24 cellular contexts compared by ENCODE assay signal in the genomic region with DNA sequence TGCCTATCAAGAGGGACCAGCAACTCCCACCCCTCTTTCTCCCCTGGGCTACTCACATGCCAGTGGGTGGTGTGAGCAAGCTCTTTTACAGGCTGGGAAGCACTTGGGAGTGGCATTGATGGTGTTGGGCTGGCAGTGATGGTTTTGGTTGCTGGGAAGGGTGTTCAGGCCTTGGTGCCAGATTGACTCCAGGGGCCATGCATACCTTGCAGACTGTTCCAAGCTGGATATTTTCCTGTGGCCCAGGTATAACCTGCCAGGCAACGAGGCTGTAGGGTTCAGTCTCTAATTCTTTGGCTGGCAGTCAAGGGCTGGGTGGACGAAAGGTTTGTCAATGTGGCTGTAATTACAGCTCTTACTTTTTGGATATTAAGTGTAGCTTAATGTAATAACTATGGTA.
A peak's percentile ranks its signal among the peaks of the same experiment; 100 is the strongest.
DNase-seq lines count a peak whose midpoint lies in the region; ATAC-seq and TF ChIP-seq lines count a peak whose summit lies in the region.
"Had no signal": no experiment of that assay in that cellular context is flagged by ENCODE, and none has a peak within 500 bp of the region (broad histone marks: within the 10 kb centered on the region; RNA-seq: fewer than 3 reads in every experiment).

No MANE protein-coding gene starts in this region.

- POLR2A ChIA-PET in activated naive CD8-positive, alpha-beta T cell treated with anti-CD3 and anti-CD28 coated beads, Interleukin-2, amount 10 ng/mL, durations not matched to agents 7 days and 5 days (lab: Charles Lee), result no interaction called here

- H3K4me3 ChIP-seq in neuronal stem cell (ENCODE audit: low read length in 2 of 2), result no peak overlapping the region
- H3K4me3 ChIP-seq in upper lobe of right lung, result no peak overlapping the region
- H3K4me3 ChIP-seq: SJSA1, testis had no signal

- H2BK12ac ChIP-seq in neuronal stem cell (ENCODE audit: low read length), result no peak overlapping the region

- no CpG with 5 or more reads among the region's 2 CpGs for WGBS in neuronal stem cell (ENCODE audit: extremely low coverage in 2 of 2, insufficient read length in 2 of 2, insufficient replicate concordance in 1 of 2), 2 donors

- H2BK5ac ChIP-seq in neuronal stem cell (ENCODE audit: low read length), result no peak overlapping the region

- H3K27ac ChIP-seq in neuronal stem cell (replicated peaks; ENCODE audit: low read length) (no peak overlapping the region), upper lobe of right lung (no peak overlapping the region)
- H3K27ac ChIP-seq: brain microvascular endothelial cell, C4-2B, SJSA1, testis had no signal

- no peak overlapping the region for H3K23ac ChIP-seq in neuronal stem cell (ENCODE audit: low read depth, low read length, poor library complexity)

- peak overlapping the region; percentile 76 for H3K14ac ChIP-seq in neuronal stem cell (ENCODE audit: low read length)

- H3K18ac ChIP-seq in neuronal stem cell (ENCODE audit: low read length), result no peak overlapping the region

- H4K8ac ChIP-seq in neuronal stem cell (ENCODE audit: low read depth, low read length), result no peak overlapping the region

- no peak overlapping the region for H2AK5ac ChIP-seq in neuronal stem cell (ENCODE audit: low read depth, low read length)

- no peak overlapping the region for H2BK15ac ChIP-seq in neuronal stem cell (ENCODE audit: low read length)

- no peak overlapping the region for H3K4ac ChIP-seq in neuronal stem cell (ENCODE audit: low read length)

- H3K36me3 ChIP-seq in neuronal stem cell (replicated peaks in 1 of 2; ENCODE audit: control insufficient read depth in 2 of 2, insufficient read depth in 2 of 2, low read length in 2 of 2) (no peaks in the 10 kb centered on the region), upper lobe of right lung (no peaks in the 10 kb centered on the region)
- H3K36me3 ChIP-seq: brain microvascular endothelial cell, SJSA1 had no signal

- no peak overlapping the region for H3K4me2 ChIP-seq in neuronal stem cell (ENCODE audit: insufficient read depth, low read length, poor library complexity, severe bottlenecking)

- H3K9ac ChIP-seq in neuronal stem cell (ENCODE audit: low read depth, low read length, poor library complexity), result no peak overlapping the region

- H3K27me3 ChIP-seq in neuronal stem cell (ENCODE audit: control insufficient read depth in 3 of 3, insufficient read depth in 3 of 3, low read depth in 1 of 3, low read length in 3 of 3), result peaks cover 0 to 21% (median 0%) of the 10 kb centered on the region in 3 experiments
- no peaks in the 10 kb centered on the region for H3K27me3 ChIP-seq in upper lobe of right lung
- H3K27me3 ChIP-seq: brain microvascular endothelial cell, SJSA1, testis had no signal

- no peak overlapping the region for H2AFZ ChIP-seq in neuronal stem cell (ENCODE audit: low read length)

- no peaks in the 10 kb centered on the region for H3K9me3 Mint-ChIP-seq in activated naive CD8-positive, alpha-beta T cell treated with anti-CD3 and anti-CD28 coated beads, Interleukin-2, amount 10 ng/mL, durations not matched to agents 7 days and 5 days
- no peaks in the 10 kb centered on the region for H3K9me3 Mint-ChIP-seq in activated naive CD8-positive, alpha-beta T cell treated with anti-CD3 and anti-CD28 coated beads for 36 hours
- no peaks in the 10 kb centered on the region for H3K9me3 Mint-ChIP-seq in dendritic cell treated with granulocyte-macrophage colony-stimulating factor and Interleukin-4, amounts not matched to agents 40 ng/mL and 50 ng/mL, for 4 days
- H3K9me3 Mint-ChIP-seq in natural killer cell, result no peaks in the 10 kb centered on the region
- H3K9me3 Mint-ChIP-seq: stimulated activated naive B cell treated with anti-CD40 and anti-IgM and Interleukin-4, amounts not matched to agents 10 μg/mL and 1 μg/mL and 100 μg/mL, for 72 hours had no signal

- TF ChIP-seq CTCF in upper lobe of right lung (IDR thresholded peaks at IDR 0.05) (no peak), natural killer cell (IDR thresholded peaks at IDR 0.05) (no peak)

- intact Hi-C loops in dendritic cell treated with granulocyte-macrophage colony-stimulating factor and Interleukin-4, amounts not matched to agents 40 ng/mL and 50 ng/mL, for 4 days (cut with micrococcal nuclease), result no loop called here
- intact Hi-C loops in upper lobe of right lung (cut with DNase I) (no loop called here), natural killer cell (cut with micrococcal nuclease) (no loop called here)

- no peak overlapping the region for H4K91ac ChIP-seq in neuronal stem cell (ENCODE audit: low read depth, low read length, poor library complexity)

- no peaks in the 10 kb centered on the region for H3K79me1 ChIP-seq in neuronal stem cell (ENCODE audit: low read depth, low read length)

- H3K4me1 Mint-ChIP-seq in activated naive CD8-positive, alpha-beta T cell treated with anti-CD3 and anti-CD28 coated beads, Interleukin-2, amount 10 ng/mL, durations not matched to agents 7 days and 5 days, result peaks cover 4% of the 10 kb centered on the region
- H3K4me1 Mint-ChIP-seq in activated naive CD8-positive, alpha-beta T cell treated with anti-CD3 and anti-CD28 coated beads for 36 hours, result no peaks in the 10 kb centered on the region
- peaks cover 49% of the 10 kb centered on the region for H3K4me1 Mint-ChIP-seq in dendritic cell treated with granulocyte-macrophage colony-stimulating factor and Interleukin-4, amounts not matched to agents 40 ng/mL and 50 ng/mL, for 4 days (ENCODE audit: low read depth)
- H3K4me1 Mint-ChIP-seq in natural killer cell, result no peaks in the 10 kb centered on the region
- H3K4me1 Mint-ChIP-seq: T-helper 17 cell had no signal

- H2BK120ac ChIP-seq in neuronal stem cell (ENCODE audit: low read depth, low read length), result no peak overlapping the region

- no peak overlapping the region for H3K4me3 Mint-ChIP-seq in activated naive CD8-positive, alpha-beta T cell treated with anti-CD3 and anti-CD28 coated beads, Interleukin-2, amount 10 ng/mL, durations not matched to agents 7 days and 5 days
- H3K4me3 Mint-ChIP-seq in activated naive CD8-positive, alpha-beta T cell treated with anti-CD3 and anti-CD28 coated beads for 36 hours, result no peak overlapping the region
- H3K4me3 Mint-ChIP-seq in dendritic cell treated with granulocyte-macrophage colony-stimulating factor and Interleukin-4, amounts not matched to agents 40 ng/mL and 50 ng/mL, for 4 days, result no peak overlapping the region
- H3K4me3 Mint-ChIP-seq in natural killer cell, result no peak overlapping the region
- H3K4me3 Mint-ChIP-seq: stimulated activated naive B cell treated with anti-CD40 and anti-IgM and Interleukin-4, amounts not matched to agents 10 μg/mL and 1 μg/mL and 100 μg/mL, for 72 hours; T-helper 17 cell had no signal

- peak; percentile 14 for DNase-seq in activated naive CD8-positive, alpha-beta T cell treated with anti-CD3 and anti-CD28 coated beads, Interleukin-2, amount 10 ng/mL, durations not matched to agents 7 days and 5 days
- no peak for DNase-seq in activated naive CD8-positive, alpha-beta T cell treated with anti-CD3 and anti-CD28 coated beads for 36 hours
- DNase-seq in neuronal stem cell (ENCODE audit: low spot score) (no peak), upper lobe of right lung (peak; percentile 10), COLO829 (ENCODE audit: low spot score) (no peak), natural killer cell (no peak)
- DNase-seq: ACHN; activated gamma-delta T cell treated with Interleukin-2 at 50 U/mL for 16 hours; brain microvascular endothelial cell; EL; Kasumi-1; NCI-H1694; NCI-H510A treated with DMSO at 0.1 percent for 48 hours; NK-92 treated with Interleukin-12 subunit alpha and Interleukin-12 subunit beta, amount 100 ng/mL, for 24 hours; retina; stimulated activated CD4-positive, alpha-beta T cell treated with anti-CD3 and anti-CD28 coated beads, Interleukin-4, amount 100 ng/mL, for 1 hour; stimulated activated naive B cell treated with anti-CD40 and anti-IgM and Interleukin-4, amounts not matched to agents 10 μg/mL and 1 μg/mL and 100 μg/mL, for 72 hours; T-helper 17 cell; testis had no signal

- H3K27me3 Mint-ChIP-seq in activated naive CD8-positive, alpha-beta T cell treated with anti-CD3 and anti-CD28 coated beads, Interleukin-2, amount 10 ng/mL, durations not matched to agents 7 days and 5 days, result peaks cover 10% of the 10 kb centered on the region
- H3K27me3 Mint-ChIP-seq in activated naive CD8-positive, alpha-beta T cell treated with anti-CD3 and anti-CD28 coated beads for 36 hours, result peaks cover 3% of the 10 kb centered on the region
- peaks cover 3% of the 10 kb centered on the region for H3K27me3 Mint-ChIP-seq in dendritic cell treated with granulocyte-macrophage colony-stimulating factor and Interleukin-4, amounts not matched to agents 40 ng/mL and 50 ng/mL, for 4 days
- H3K27me3 Mint-ChIP-seq in natural killer cell (ENCODE audit: low read depth in 2 of 2), result peaks cover 3 to 7% of the 10 kb centered on the region in 2 donors

- no peak overlapping the region for H3K27ac Mint-ChIP-seq in activated naive CD8-positive, alpha-beta T cell treated with anti-CD3 and anti-CD28 coated beads, Interleukin-2, amount 10 ng/mL, durations not matched to agents 7 days and 5 days
- H3K27ac Mint-ChIP-seq in activated naive CD8-positive, alpha-beta T cell treated with anti-CD3 and anti-CD28 coated beads for 36 hours, result no peak overlapping the region
- H3K27ac Mint-ChIP-seq in dendritic cell treated with granulocyte-macrophage colony-stimulating factor and Interleukin-4, amounts not matched to agents 40 ng/mL and 50 ng/mL, for 4 days, result peak overlapping the region; percentile 65
- H3K27ac Mint-ChIP-seq in natural killer cell, result no peak overlapping the region
- H3K27ac Mint-ChIP-seq: stimulated activated naive B cell treated with anti-CD40 and anti-IgM and Interleukin-4, amounts not matched to agents 10 μg/mL and 1 μg/mL and 100 μg/mL, for 72 hours; T-helper 17 cell had no signal

- no peaks in the 10 kb centered on the region for H3K36me3 Mint-ChIP-seq in activated naive CD8-positive, alpha-beta T cell treated with anti-CD3 and anti-CD28 coated beads, Interleukin-2, amount 10 ng/mL, durations not matched to agents 7 days and 5 days
- no peaks in the 10 kb centered on the region for H3K36me3 Mint-ChIP-seq in activated naive CD8-positive, alpha-beta T cell treated with anti-CD3 and anti-CD28 coated beads for 36 hours
- no peaks in the 10 kb centered on the region for H3K36me3 Mint-ChIP-seq in dendritic cell treated with granulocyte-macrophage colony-stimulating factor and Interleukin-4, amounts not matched to agents 40 ng/mL and 50 ng/mL, for 4 days (ENCODE audit: low read depth)
- no peaks in the 10 kb centered on the region for H3K36me3 Mint-ChIP-seq in natural killer cell
- H3K36me3 Mint-ChIP-seq: stimulated activated naive B cell treated with anti-CD40 and anti-IgM and Interleukin-4, amounts not matched to agents 10 μg/mL and 1 μg/mL and 100 μg/mL, for 72 hours had no signal

- H3K9me3 ChIP-seq in neuronal stem cell (replicated peaks in 1 of 2; ENCODE audit: control insufficient read depth in 2 of 2, insufficient read depth in 1 of 2, low read depth in 1 of 2, low read length in 2 of 2), result no peaks in the 10 kb centered on the region
- H3K9me3 ChIP-seq in upper lobe of right lung, result no peaks in the 10 kb centered on the region
- H3K9me3 ChIP-seq: SJSA1, testis had no signal

- H3K4me1 ChIP-seq in neuronal stem cell (ENCODE audit: control insufficient read depth in 2 of 2, insufficient read depth in 1 of 2, low read depth in 1 of 2, low read length in 2 of 2) (peaks cover 0 to 6% of the 10 kb centered on the region in 2 donors), upper lobe of right lung (no peaks in the 10 kb centered on the region)
- H3K4me1 ChIP-seq: SJSA1, testis had no signal

- no peak for ATAC-seq in activated naive CD8-positive, alpha-beta T cell treated with anti-CD3 and anti-CD28 coated beads, Interleukin-2, amount 10 ng/mL, durations not matched to agents 7 days and 5 days (ENCODE audit: low read depth)
- ATAC-seq in upper lobe of right lung (no peak), GM18909 (IDR thresholded peaks at IDR 0.05; ENCODE audit: poor library complexity, unreplicated experiment) (no peak), natural killer cell (no peak)
- ATAC-seq: Panc1; stimulated activated naive B cell treated with anti-CD40 and anti-IgM and Interleukin-4, amounts not matched to agents 10 μg/mL and 1 μg/mL and 100 μg/mL, for 72 hours; T-helper 17 cell had no signal

Comparison
In these comparisons a context has a peak if more than half of its experiments do, and no peak if none do; other contexts are left out.
1. DNase-seq: peak in activated naive CD8-positive, alpha-beta T cell treated with anti-CD3 and anti-CD28 coated beads, Interleukin-2, amount 10 ng/mL, durations not matched to agents 7 days and 5 days (single experiment) and upper lobe of right lung (single experiment); none in activated naive CD8-positive, alpha-beta T cell treated with anti-CD3 and anti-CD28 coated beads for 36 hours (single experiment), neuronal stem cell (single experiment), COLO829 (single experiment) and natural killer cell (single experiment).